In genomic region chr5:42951847-42952411, GRCh38 we compare ENCODE assay signal across 8 cellular contexts.
DNase-seq lines count a peak whose midpoint lies in the region; ATAC-seq, FAIRE-seq and TF ChIP-seq lines count a peak whose summit lies in the region.

No MANE protein-coding gene starts in this region.

- TF ChIP-seq RAD21 in SK-N-SH (IDR thresholded peaks at IDR 0.05; ENCODE audit: low read length), result no peak

- POLR2A ChIA-PET in SK-N-SH (lab: Yijun Ruan, JAX), result no interaction called here

- no peaks in the 10 kb centered on the region for H3K36me3 Mint-ChIP-seq in stimulated activated naive B cell treated with anti-CD40 and anti-IgM and Interleukin-4, amounts not matched to agents 10 μg/mL and 1 μg/mL and 100 μg/mL, for 72 hours

- no peaks in the 10 kb centered on the region for H3K9me3 ChIP-seq in SK-N-SH
- peaks cover 0 to 21% of the 10 kb centered on the region in 2 donors for H3K9me3 ChIP-seq in lung (ENCODE audit: control insufficient read depth in 2 of 2, insufficient read depth in 1 of 2, low read length in 1 of 2)

- H3K9me2 ChIP-seq in SK-N-SH, result no peaks in the 10 kb centered on the region

- CTCF ChIA-PET in SK-N-SH (lab: Yijun Ruan, JAX), result interaction anchor here (0.6 to 1.8 kb wide), 3 partner anchors 20 to 43 kb away, joined by 3 to 5 read pairs (median 4); no protein-coding TSS in a partner anchor

- no peak for TF ChIP-seq CTCF in SK-N-SH (IDR thresholded peaks at IDR 0.05)
- TF ChIP-seq CTCF in lung (IDR thresholded peaks at IDR 0.05; ENCODE audit: control extremely low read depth, extremely low read depth), result no peak
- TF ChIP-seq CTCF in D721Med (IDR thresholded peaks at IDR 0.05; ENCODE audit: insufficient read depth, missing control alignments), result no peak

- peak overlapping the region; percentile 72 for H2AFZ ChIP-seq in SK-N-SH (ENCODE audit: low read depth)

- peaks cover 0 to 11% of the 10 kb centered on the region in 2 donors for H3K27me3 Mint-ChIP-seq in stimulated activated naive B cell treated with anti-CD40 and anti-IgM and Interleukin-4, amounts not matched to agents 10 μg/mL and 1 μg/mL and 100 μg/mL, for 72 hours

- FAIRE-seq in D721Med (lab: Jason Lieb, UNC), result no peak

- H4K20me1 ChIP-seq in SK-N-SH (ENCODE audit: insufficient read depth), result no peaks in the 10 kb centered on the region

- H3K27ac Mint-ChIP-seq in stimulated activated naive B cell treated with anti-CD40 and anti-IgM and Interleukin-4, amounts not matched to agents 10 μg/mL and 1 μg/mL and 100 μg/mL, for 72 hours, result peak overlapping the region; percentile 99

- no peaks in the 10 kb centered on the region; a peak in 2 of 4 replicates for H3K4me1 ChIP-seq in SK-N-SH (ENCODE audit: control insufficient read depth in 1 of 2, insufficient read depth in 2 of 2, low read depth in 1 of 2, low read length in 1 of 2)
- peaks cover 0 to 13% of the 10 kb centered on the region in 2 donors for H3K4me1 ChIP-seq in lung (ENCODE audit: control insufficient read depth in 2 of 2, insufficient read depth in 2 of 2, low read length in 2 of 2)

- H3K4me3 Mint-ChIP-seq in stimulated activated naive B cell treated with anti-CD40 and anti-IgM and Interleukin-4, amounts not matched to agents 10 μg/mL and 1 μg/mL and 100 μg/mL, for 72 hours, result peak overlapping the region; percentile 94 to 95

- peaks cover 10 to 34% of the 10 kb centered on the region in 2 donors for H3K4me1 Mint-ChIP-seq in stimulated activated naive B cell treated with anti-CD40 and anti-IgM and Interleukin-4, amounts not matched to agents 10 μg/mL and 1 μg/mL and 100 μg/mL, for 72 hours

- H3K27ac ChIP-seq in SK-N-SH (ENCODE audit: low read depth in 2 of 2, low read length in 1 of 2) (peak overlapping the region in 1 of 2 experiments; percentile 93; a peak in 1 of 4 replicates), lung (ENCODE audit: low read depth in 1 of 2, low read length in 1 of 2) (peak overlapping the region; percentile 10 to 99)

- peak; percentile 24 for DNase-seq in SK-N-SH
- peak; percentile 41 for DNase-seq in amniotic epithelial cell (ENCODE audit: low read depth)
- DNase-seq in lung (ENCODE audit: low spot score), result no peak
- peak; percentile 38 for DNase-seq in stimulated activated naive B cell treated with anti-CD40 and anti-IgM and Interleukin-4, amounts not matched to agents 10 μg/mL and 1 μg/mL and 100 μg/mL, for 72 hours
- DNase-seq in D721Med (ENCODE audit: insufficient read length, low spot score), result no peak
- DNase-seq in NCI-H1105 treated with DMSO at 0.1 percent for 48 hours (lab: John Stamatoyannopoulos, UW), result no peak

- H3K9ac ChIP-seq in SK-N-SH, result no peak overlapping the region; the same call in 1 of the 2 replicates

- TF ChIP-seq EP300 in SK-N-SH (IDR thresholded peaks at IDR 0.05; ENCODE audit: borderline replicate concordance in 1 of 2, low read depth in 1 of 2, low read length in 1 of 2), result no peak

- H3K4me3 ChIP-seq in SK-N-SH (ENCODE audit: low read depth in 2 of 2, low read length in 1 of 2) (peak overlapping the region; percentile 37 to 60; a peak in 3 of 4 replicates), lung (peak overlapping the region; percentile 31)

- peaks cover 19% of the 10 kb centered on the region for H3F3A ChIP-seq in SK-N-SH (replicated peaks; ENCODE audit: insufficient read depth)

- 25% methylated on average over 19 of the region's 37 CpGs for WGBS in SK-N-SH (ENCODE audit: low lambda C conversion rate)
- WGBS in lung, 2 donors, result 2 to 4% methylated on average over 37 of the region's 37 CpGs

- no peaks in the 10 kb centered on the region for H3K9me3 Mint-ChIP-seq in stimulated activated naive B cell treated with anti-CD40 and anti-IgM and Interleukin-4, amounts not matched to agents 10 μg/mL and 1 μg/mL and 100 μg/mL, for 72 hours

- H3K4me2 ChIP-seq in SK-N-SH, result peak overlapping the region; percentile 79

- ATAC-seq in GM18867 (IDR thresholded peaks at IDR 0.05; ENCODE audit: unreplicated experiment) (peak; percentile 29), HG02884 (IDR thresholded peaks at IDR 0.05; ENCODE audit: unreplicated experiment) (peak; percentile 21), lung (ENCODE audit: insufficient read depth, low FRiP score) (no peak)
- peak; percentile 44 to 47 for ATAC-seq in stimulated activated naive B cell treated with anti-CD40 and anti-IgM and Interleukin-4, amounts not matched to agents 10 μg/mL and 1 μg/mL and 100 μg/mL, for 72 hours (replicated peaks)

- peaks cover 47% of the 10 kb centered on the region for H3K27me3 ChIP-seq in SK-N-SH (ENCODE audit: insufficient read depth)
- H3K27me3 ChIP-seq in lung (ENCODE audit: control insufficient read depth, insufficient read depth), result no peaks in the 10 kb centered on the region

- no peaks in the 10 kb centered on the region for H3K36me3 ChIP-seq in SK-N-SH (replicated peaks in 1 of 2; ENCODE audit: control insufficient read depth in 1 of 2, insufficient read depth in 2 of 2, low read length in 1 of 2)
- no peaks in the 10 kb centered on the region for H3K36me3 ChIP-seq in lung (ENCODE audit: control insufficient read depth in 2 of 2, insufficient read depth in 2 of 2, low read length in 2 of 2)

- H3K79me2 ChIP-seq in SK-N-SH (ENCODE audit: insufficient read depth), result no peaks in the 10 kb centered on the region

TF ChIP-seq in SK-N-SH, 30 proteins besides CTCF, POLR2A, EP300 and RAD21:
- TF ChIP-seq REST (IDR thresholded peaks at IDR 0.05; ENCODE audit: low read depth, low read length) (no peak), ELF1 (IDR thresholded peaks at IDR 0.05) (no peak), TEAD4 (IDR thresholded peaks at IDR 0.05; ENCODE audit: borderline replicate concordance, insufficient read depth) (no peak), JUND (IDR thresholded peaks at IDR 0.05) (no peak), FOSL2 (IDR thresholded peaks at IDR 0.05; ENCODE audit: borderline replicate concordance, low read depth) (no peak), GABPA (IDR thresholded peaks at IDR 0.05; ENCODE audit: low read depth) (no peak), RXRA (IDR thresholded peaks at IDR 0.05; ENCODE audit: borderline replicate concordance, low read depth) (no peak), CHD2 (IDR thresholded peaks at IDR 0.05; ENCODE audit: low read length, partially characterized antibody) (no peak), YY1 (IDR thresholded peaks at IDR 0.05; ENCODE audit: low read depth) (no peak), MXI1 (IDR thresholded peaks at IDR 0.05; ENCODE audit: low read depth, low read length) (no peak), PBX3 (IDR thresholded peaks at IDR 0.05) (no peak), MEF2A (IDR thresholded peaks at IDR 0.05; ENCODE audit: borderline replicate concordance, low read depth) (no peak), FOXM1 (IDR thresholded peaks at IDR 0.05; ENCODE audit: low read depth) (no peak), MAX (IDR thresholded peaks at IDR 0.05; ENCODE audit: low read depth) (no peak)

Comparison
In these comparisons a context has a peak if more than half of its experiments do, and no peak if none do; other contexts are left out.
1. DNase-seq: peak in SK-N-SH (single experiment), amniotic epithelial cell (single experiment) and stimulated activated naive B cell treated with anti-CD40 and anti-IgM and Interleukin-4, amounts not matched to agents 10 μg/mL and 1 μg/mL and 100 μg/mL, for 72 hours (single experiment); none in lung (single experiment), D721Med (single experiment) and NCI-H1105 treated with DMSO at 0.1 percent for 48 hours (single experiment).